ENCODE assay signal across 10 cellular contexts in the genomic region with DNA sequence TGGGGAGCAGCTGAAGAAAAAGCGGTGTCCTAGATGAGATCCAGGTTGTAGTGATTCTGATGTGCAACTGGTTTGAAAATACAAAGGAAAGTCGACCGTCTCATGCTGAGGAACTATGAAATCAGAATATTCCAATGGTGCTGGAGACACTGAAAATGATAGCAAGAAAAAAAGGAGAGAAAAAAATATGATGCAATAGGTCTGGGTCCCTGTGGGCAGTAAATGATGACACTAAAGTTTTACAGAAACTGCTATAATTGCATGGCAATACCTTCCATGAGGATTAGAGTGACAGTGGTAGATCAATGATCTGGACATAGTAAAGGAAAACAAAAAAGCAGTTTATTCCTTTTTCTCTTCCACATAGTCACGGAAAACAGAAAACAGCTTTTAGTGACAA. TPM values are rescaled to one million over a fixed set of nuclear protein-coding genes. Genes with fewer than 3 reads are reported as not detected.
DNase-seq lines count a peak whose midpoint lies in the region; ATAC-seq, FAIRE-seq and TF ChIP-seq lines count a peak whose summit lies in the region.
"Had no signal": no experiment of that assay in that cellular context is flagged by ENCODE, and none has a peak within 500 bp of the region (broad histone marks: within the 10 kb centered on the region; RNA-seq: fewer than 3 reads in every experiment).

No MANE protein-coding gene starts in this region.

- H3K9me1 ChIP-seq in endothelial cell of umbilical vein (replicated peaks; ENCODE audit: control insufficient read depth, extremely low read depth, insufficient read depth, low read length) = no peaks in the 10 kb centered on the region

- intact Hi-C loops in PC-9 (cut with micrococcal nuclease; ENCODE audit: unreplicated experiment) = loop anchor here (5.0 kb wide), 1 partner anchor 108 kb away; a partner anchor contains a TSS
- intact Hi-C loops in endothelial cell of umbilical vein (cut with micrococcal nuclease) = no loop called here
- intact Hi-C loops in adrenal gland (cut with DNase I) = no loop called here

- TF ChIP-seq CTCF in PC-9 (conservative IDR thresholded peaks at IDR 0.05) (no peak), endothelial cell of umbilical vein (IDR thresholded peaks at IDR 0.05; ENCODE audit: extremely low read depth in 1 of 2, insufficient read depth in 1 of 2, low read depth in 1 of 2, low read length in 2 of 2) (no peak), adrenal gland (IDR thresholded peaks at IDR 0.05) (no peak)

- no peaks in the 10 kb centered on the region for H3K9me2 ChIP-seq in PC-9 (ENCODE audit: insufficient read depth)

- CTCF ChIA-PET in PC-9 (lab: Charles Lee) = interaction anchor here (0.6 kb wide), 1 partner anchor 705 kb away, joined by 4 read pairs; a partner anchor contains a TSS
- CTCF ChIA-PET in endothelial cell of umbilical vein (lab: Charles Lee) = interaction anchor here (1.3 to 3.9 kb wide), 4 partner anchors 95 to 187 kb away, joined by 5 to 30 read pairs (median 12); a partner anchor contains a TSS

- 81 to 90% (median 81%) methylated on average over 4 of the region's 4 CpGs for WGBS in adrenal gland, 4 donors

- H2AFZ ChIP-seq in PC-9 = no peak overlapping the region
- no peak overlapping the region for H2AFZ ChIP-seq in endothelial cell of umbilical vein (ENCODE audit: low read depth, low read length)

- H3K27ac ChIP-seq in PC-9 (0 out of 2 replicates have a peak overlapping the region, but pooled peaks have one; percentile 83), endothelial cell of umbilical vein (ENCODE audit: insufficient read depth, low read depth, low read length) (no peak overlapping the region), adrenal gland (no peak overlapping the region)

- no peak for ATAC-seq in stimulated activated naive CD8-positive, alpha-beta T cell treated with anti-CD3 and anti-CD28 coated beads, Interleukin-15, amount 100 ng/mL, for 72 hours

- H3K9me3 ChIP-seq in PC-9 (ENCODE audit: insufficient read depth, low read depth) = no peaks in the 10 kb centered on the region
- no peaks in the 10 kb centered on the region for H3K9me3 ChIP-seq in endothelial cell of umbilical vein (replicated peaks; ENCODE audit: control insufficient read depth, insufficient read depth, low read length)
- no peaks in the 10 kb centered on the region for H3K9me3 ChIP-seq in adrenal gland (replicated peaks in 1 of 3)

- no peak overlapping the region for H3K9ac ChIP-seq in endothelial cell of umbilical vein (replicated peaks; ENCODE audit: extremely low read depth, insufficient read depth, low read length)

- H3K27me3 ChIP-seq in PC-9 (ENCODE audit: insufficient read depth, low read depth) = no peaks in the 10 kb centered on the region
- H3K27me3 ChIP-seq in endothelial cell of umbilical vein (ENCODE audit: control insufficient read depth in 2 of 2, insufficient read depth in 2 of 2, low read length in 2 of 2) = no peaks in the 10 kb centered on the region
- H3K27me3 ChIP-seq in adrenal gland = no peaks in the 10 kb centered on the region

- peak overlapping the region; percentile 98 for H3K4me2 ChIP-seq in PC-9
- peak overlapping the region; percentile 89 for H3K4me2 ChIP-seq in endothelial cell of umbilical vein (ENCODE audit: insufficient read depth, low read length)

- no peaks in the 10 kb centered on the region for H3K9me3 Mint-ChIP-seq in activated naive CD4-positive, alpha-beta T cell treated with anti-CD3 and anti-CD28 coated beads, Interleukin-2, amount 50 U/mL, for 24 hours
- no peaks in the 10 kb centered on the region for H3K9me3 Mint-ChIP-seq in stimulated activated naive CD8-positive, alpha-beta T cell treated with anti-CD3 and anti-CD28 coated beads, Interleukin-15, amount 100 ng/mL, for 72 hours

- H3K79me2 ChIP-seq in PC-9 (ENCODE audit: low read depth) = peaks cover 74% of the 10 kb centered on the region
- peaks cover 38% of the 10 kb centered on the region for H3K79me2 ChIP-seq in endothelial cell of umbilical vein (ENCODE audit: control insufficient read depth, insufficient read depth, low read length)

- no peak for DNase-seq in activated naive CD4-positive, alpha-beta T cell treated with anti-CD3 and anti-CD28 coated beads, Interleukin-2, amount 50 U/mL, for 16 hours
- DNase-seq in PC-9 (no peak), endothelial cell of umbilical vein (ENCODE audit: low read depth, low spot score) (no peak), adrenal gland (no peak), T-helper 9 cell (no peak), GDM1 (lab: John Stamatoyannopoulos, UW) (no peak)
- no peak for DNase-seq in stimulated activated naive CD8-positive, alpha-beta T cell treated with anti-CD3 and anti-CD28 coated beads, Interleukin-15, amount 100 ng/mL, for 72 hours
- DNase-seq: NCI-H2081, SHP77 had no signal

- peak; percentile 4 for FAIRE-seq in endothelial cell of umbilical vein (lab: Jason Lieb, UNC)

- TF ChIP-seq POLR2A in endothelial cell of umbilical vein (IDR thresholded peaks at IDR 0.05; ENCODE audit: low read depth, low read length) (no peak), adrenal gland (IDR thresholded peaks at IDR 0.05) (no peak)

- H3K4me1 ChIP-seq in PC-9 (replicated peaks; ENCODE audit: insufficient read depth) (peaks cover 28% of the 10 kb centered on the region), endothelial cell of umbilical vein (ENCODE audit: control insufficient read depth, extremely low read depth, insufficient read depth, low read length) (peaks cover 16% of the 10 kb centered on the region), adrenal gland (replicated peaks in 1 of 2) (peaks cover 14 to 60% of the 10 kb centered on the region in 2 donors)

- H4K20me1 ChIP-seq in PC-9 (ENCODE audit: insufficient read depth) (peaks cover 9% of the 10 kb centered on the region; the same call in 1 of the 2 replicates), endothelial cell of umbilical vein (replicated peaks; ENCODE audit: control insufficient read depth, extremely low read depth, insufficient read depth, low read length) (no peaks in the 10 kb centered on the region)

- H3K36me3 ChIP-seq in PC-9 (ENCODE audit: low read depth) = peaks cover 12% of the 10 kb centered on the region; the same call in 1 of the 2 replicates
- no peaks in the 10 kb centered on the region for H3K36me3 ChIP-seq in endothelial cell of umbilical vein (ENCODE audit: control insufficient read depth in 2 of 2, extremely low read depth in 1 of 2, insufficient read depth in 2 of 2, low read length in 2 of 2)
- H3K36me3 ChIP-seq in adrenal gland (replicated peaks in 1 of 2) = no peaks in the 10 kb centered on the region

- H3K4me3 ChIP-seq in PC-9 = peak overlapping the region; percentile 100
- H3K4me3 ChIP-seq in endothelial cell of umbilical vein (replicated peaks in 1 of 3; ENCODE audit: insufficient read depth in 1 of 3, low read depth in 1 of 3, low read length in 3 of 3) = no peak overlapping the region
- no peak overlapping the region for H3K4me3 ChIP-seq in adrenal gland

- no TSS peak for BruUV-seq in PC-9 (replicated peaks; lab: Mats Ljungman, UMichigan)
- BruUV-seq in endothelial cell of umbilical vein (replicated peaks; lab: Mats Ljungman, UMichigan) = no TSS peak

- POLR2A ChIA-PET in PC-9 (lab: Charles Lee; ENCODE audit: unreplicated experiment) = interaction anchor here (1.1 kb wide), 1 partner anchor 78 kb away, joined by 5 read pairs; no protein-coding TSS in a partner anchor
- POLR2A ChIA-PET in endothelial cell of umbilical vein (lab: Charles Lee) = interaction anchor here (3.9 kb wide), 1 partner anchor 95 kb away, joined by 15 read pairs; a partner anchor contains a TSS

- H3K36me3 Mint-ChIP-seq in activated naive CD4-positive, alpha-beta T cell treated with anti-CD3 and anti-CD28 coated beads, Interleukin-2, amount 50 U/mL, for 24 hours = peaks cover 5% of the 10 kb centered on the region

- no peaks in the 10 kb centered on the region for H3K27me3 Mint-ChIP-seq in activated naive CD4-positive, alpha-beta T cell treated with anti-CD3 and anti-CD28 coated beads, Interleukin-2, amount 50 U/mL, for 24 hours
- no peaks in the 10 kb centered on the region for H3K27me3 Mint-ChIP-seq in stimulated activated naive CD8-positive, alpha-beta T cell treated with anti-CD3 and anti-CD28 coated beads, Interleukin-15, amount 100 ng/mL, for 72 hours

- peaks cover 61% of the 10 kb centered on the region for H3K4me1 Mint-ChIP-seq in activated naive CD4-positive, alpha-beta T cell treated with anti-CD3 and anti-CD28 coated beads, Interleukin-2, amount 50 U/mL, for 24 hours
- H3K4me1 Mint-ChIP-seq in stimulated activated naive CD8-positive, alpha-beta T cell treated with anti-CD3 and anti-CD28 coated beads, Interleukin-15, amount 100 ng/mL, for 72 hours = peaks cover 50% of the 10 kb centered on the region

- peak overlapping the region; percentile 99 for H3K4me3 Mint-ChIP-seq in activated naive CD4-positive, alpha-beta T cell treated with anti-CD3 and anti-CD28 coated beads, Interleukin-2, amount 50 U/mL, for 24 hours
- H3K4me3 Mint-ChIP-seq in stimulated activated naive CD8-positive, alpha-beta T cell treated with anti-CD3 and anti-CD28 coated beads, Interleukin-15, amount 100 ng/mL, for 72 hours = peak overlapping the region; percentile 91 to 92

- H3F3A ChIP-seq in PC-9 (ENCODE audit: insufficient read depth, low read depth) = peaks cover 68% of the 10 kb centered on the region

- dilution Hi-C loops in endothelial cell of umbilical vein (cut with MboI; ENCODE audit: extremely low pct_ligation_motif_present, low sequenced_read_pairs) = no loop called here

- peak overlapping the region; percentile 93 for H3K27ac Mint-ChIP-seq in activated naive CD4-positive, alpha-beta T cell treated with anti-CD3 and anti-CD28 coated beads, Interleukin-2, amount 50 U/mL, for 24 hours
- H3K27ac Mint-ChIP-seq in stimulated activated naive CD8-positive, alpha-beta T cell treated with anti-CD3 and anti-CD28 coated beads, Interleukin-15, amount 100 ng/mL, for 72 hours = peak overlapping the region; percentile 85 to 97

RNA-seq across cellular contexts. Expression of a gene that starts 2.3 kb away (rescaled TPM):
- total RNA-seq in PC-9 (2021) = 45.4 and 54.0 TPM in 2 replicates
- total RNA-seq in endothelial cell of umbilical vein = 23.5 and 24.9 TPM in 2 replicates
- 16.8 and 18.7 TPM in 2 replicates for polyA plus RNA-seq in endothelial cell of umbilical vein
- 27.8 and 29.8 TPM in 2 replicates for polyA plus RNA-seq in endothelial cell of umbilical vein (2011; cell fraction: cytosol; rRNA removed)
- polyA plus RNA-seq in endothelial cell of umbilical vein (2011; cell fraction: nucleus; rRNA removed) = 12.2 and 12.6 TPM in 2 replicates
- polyA plus RNA-seq in endothelial cell of umbilical vein (2012) = 19.6 and 22.5 TPM in 2 replicates
- polyA minus RNA-seq in endothelial cell of umbilical vein = 10.2 and 16.1 TPM in 2 replicates
- 19.8 TPM for polyA minus RNA-seq in endothelial cell of umbilical vein (2011; cell fraction: cytosol; rRNA and poly(A)+ RNA removed)
- polyA minus RNA-seq in endothelial cell of umbilical vein (2011; cell fraction: nucleus; rRNA and poly(A)+ RNA removed) = 4.5 and 8.3 TPM in 2 replicates
- total RNA-seq in adrenal gland = 10 to 100 TPM; 32.1 to 49.5 (median 37.7) TPM
- 10 to 100 TPM; 48.3 to 59.1 (median 49.0) TPM for polyA plus RNA-seq in adrenal gland

RNA-seq across cellular contexts. Expression of a gene that starts 5.6 kb away (rescaled TPM):
- total RNA-seq in PC-9 (2021) (86.6 and 91.0 TPM in 2 replicates), endothelial cell of umbilical vein (49.8 and 64.3 TPM in 2 replicates), adrenal gland (100 to 1,000 TPM in 1 of 8 donors, 10 to 100 TPM in 7; 16.0 to 116 (median 31.7) TPM)
- polyA plus RNA-seq in endothelial cell of umbilical vein (48.6 and 53.2 TPM in 2 replicates), adrenal gland (10 to 100 TPM; 21.1 to 99.8 (median 66.2) TPM)
- polyA plus RNA-seq in endothelial cell of umbilical vein (2011; cell fraction: cytosol; rRNA removed) = 29.6 and 30.6 TPM in 2 replicates
- polyA plus RNA-seq in endothelial cell of umbilical vein (2011; cell fraction: nucleus; rRNA removed) = 236 and 251 TPM in 2 replicates
- 69.3 and 108 TPM in 2 replicates for polyA plus RNA-seq in endothelial cell of umbilical vein (2012)
- 55.9 and 64.6 TPM in 2 replicates for polyA minus RNA-seq in endothelial cell of umbilical vein
- 5.0 TPM for polyA minus RNA-seq in endothelial cell of umbilical vein (2011; cell fraction: cytosol; rRNA and poly(A)+ RNA removed)
- 58.4 and 64.0 TPM in 2 replicates for polyA minus RNA-seq in endothelial cell of umbilical vein (2011; cell fraction: nucleus; rRNA and poly(A)+ RNA removed)

RNA-seq across cellular contexts. Expression of a gene that starts 40.5 kb away (rescaled TPM):
- total RNA-seq in PC-9 (2021) (8.7 and 12.6 TPM in 2 replicates), endothelial cell of umbilical vein (0.42 and 0.51 TPM in 2 replicates), adrenal gland (1 to 10 TPM in 5 of 8 donors, under 1 TPM in 2, not detected in 1; 0.35 to 3.8 (median 1.3) TPM)
- polyA plus RNA-seq in endothelial cell of umbilical vein (0.99 and 2.0 TPM in 2 replicates), adrenal gland (1 to 10 TPM in 2 of 3 donors, under 1 TPM in 1; 0.77 to 1.5 (median 1.0) TPM)
- 0.43 and 0.69 TPM in 2 replicates for polyA plus RNA-seq in endothelial cell of umbilical vein (2011; cell fraction: cytosol; rRNA removed)
- 1.8 and 1.9 TPM in 2 replicates for polyA plus RNA-seq in endothelial cell of umbilical vein (2011; cell fraction: nucleus; rRNA removed)
- 0.40 and 0.59 TPM in 2 replicates for polyA plus RNA-seq in endothelial cell of umbilical vein (2012)
- polyA minus RNA-seq in endothelial cell of umbilical vein = 0.73 and 0.83 TPM in 2 replicates
- not detected for polyA minus RNA-seq in endothelial cell of umbilical vein (2011; cell fraction: cytosol; rRNA and poly(A)+ RNA removed)
- 1.1 TPM in 1 of 2 replicates, not detected in the other for polyA minus RNA-seq in endothelial cell of umbilical vein (2011; cell fraction: nucleus; rRNA and poly(A)+ RNA removed)

RNA-seq across cellular contexts. Expression of a gene that starts 41.3 kb away (rescaled TPM):
- total RNA-seq in PC-9 (2021) = 93.8 and 99.4 TPM in 2 replicates
- total RNA-seq in endothelial cell of umbilical vein = 63.6 and 69.8 TPM in 2 replicates
- polyA plus RNA-seq in endothelial cell of umbilical vein = 46.7 and 52.2 TPM in 2 replicates
- 51.7 and 53.8 TPM in 2 replicates for polyA plus RNA-seq in endothelial cell of umbilical vein (2011; cell fraction: cytosol; rRNA removed)
- 74.5 and 78.7 TPM in 2 replicates for polyA plus RNA-seq in endothelial cell of umbilical vein (2011; cell fraction: nucleus; rRNA removed)
- 47.2 and 65.8 TPM in 2 replicates for polyA plus RNA-seq in endothelial cell of umbilical vein (2012)
- polyA minus RNA-seq in endothelial cell of umbilical vein = 58.6 and 60.2 TPM in 2 replicates
- 91.6 TPM for polyA minus RNA-seq in endothelial cell of umbilical vein (2011; cell fraction: cytosol; rRNA and poly(A)+ RNA removed)
- 24.3 and 48.4 TPM in 2 replicates for polyA minus RNA-seq in endothelial cell of umbilical vein (2011; cell fraction: nucleus; rRNA and poly(A)+ RNA removed)
- total RNA-seq in adrenal gland = 10 to 100 TPM in 7 of 8 donors, 1 to 10 TPM in 1; 6.3 to 22.8 (median 18.4) TPM
- polyA plus RNA-seq in adrenal gland = 10 to 100 TPM in 1 of 3 donors, 1 to 10 TPM in 2; 6.0 to 16.5 (median 9.2) TPM

RNA-seq across cellular contexts. Expression of a gene that starts 48.5 kb away (rescaled TPM):
- total RNA-seq in PC-9 (2021) = 98.6 and 122 TPM in 2 replicates
- total RNA-seq in endothelial cell of umbilical vein = 97.4 and 103 TPM in 2 replicates
- 98.8 and 105 TPM in 2 replicates for polyA plus RNA-seq in endothelial cell of umbilical vein
- 83.6 and 87.9 TPM in 2 replicates for polyA plus RNA-seq in endothelial cell of umbilical vein (2011; cell fraction: cytosol; rRNA removed)
- polyA plus RNA-seq in endothelial cell of umbilical vein (2011; cell fraction: nucleus; rRNA removed) = 74.2 and 86.2 TPM in 2 replicates
- polyA plus RNA-seq in endothelial cell of umbilical vein (2012) = 84.7 and 85.7 TPM in 2 replicates
- polyA minus RNA-seq in endothelial cell of umbilical vein = 159 and 179 TPM in 2 replicates
- 52.2 TPM for polyA minus RNA-seq in endothelial cell of umbilical vein (2011; cell fraction: cytosol; rRNA and poly(A)+ RNA removed)
- 41.1 and 63.9 TPM in 2 replicates for polyA minus RNA-seq in endothelial cell of umbilical vein (2011; cell fraction: nucleus; rRNA and poly(A)+ RNA removed)
- 100 to 1,000 TPM in 5 of 8 donors, 10 to 100 TPM in 3; 77.6 to 134 (median 112) TPM for total RNA-seq in adrenal gland
- polyA plus RNA-seq in adrenal gland = 100 to 1,000 TPM in 1 of 3 donors, 10 to 100 TPM in 2; 34.4 to 137 (median 43.6) TPM
